24 cellular contexts compared by ENCODE assay signal in genomic region chr7:25012254-25012653, GRCh38. TPM values are rescaled to one million over a fixed set of nuclear protein-coding genes. Genes with fewer than 3 reads are reported as not detected.
DNase-seq lines count a peak whose midpoint lies in the region; ATAC-seq and TF ChIP-seq lines count a peak whose summit lies in the region.
"Had no signal": no experiment of that assay in that cellular context is flagged by ENCODE, and none has a peak within 500 bp of the region (broad histone marks: within the 10 kb centered on the region; RNA-seq: fewer than 3 reads in every experiment).

No MANE protein-coding gene starts in this region.

- H3K27ac ChIP-seq in SJSA1, result peak overlapping the region; percentile 33; the same call in 1 of the 2 replicates
- H3K27ac ChIP-seq in smooth muscle cell (ENCODE audit: low read depth), result peak overlapping the region; percentile 48
- H3K27ac ChIP-seq: A549, BLaER1, HL-60 had no signal

- no peaks in the 10 kb centered on the region for H3K79me2 ChIP-seq in smooth muscle cell (ENCODE audit: low read depth)

- no peak overlapping the region for H3K4me3 ChIP-seq in SJSA1
- H3K4me3 ChIP-seq in smooth muscle cell, result no peak overlapping the region
- H3K4me3 ChIP-seq: A549, BLaER1, GM12878, MG63 had no signal

- H3K27me3 ChIP-seq in SJSA1 (replicated peaks) (no peaks in the 10 kb centered on the region), smooth muscle cell (ENCODE audit: low read depth) (no peaks in the 10 kb centered on the region)
- H3K27me3 ChIP-seq: BLaER1, MG63 had no signal

- ATAC-seq in activated naive CD8-positive, alpha-beta T cell treated with anti-CD3 and anti-CD28 coated beads, Interleukin-2, amount 50 U/mL, for 24 hours, result peak; percentile 72
- peak; percentile 51 for ATAC-seq in esophagus mucosa
- ATAC-seq: A549, GM12878, PC-3 had no signal

- H3K27me3 Mint-ChIP-seq in activated naive CD8-positive, alpha-beta T cell treated with anti-CD3 and anti-CD28 coated beads, Interleukin-2, amount 50 U/mL, for 24 hours, result no peaks in the 10 kb centered on the region
- no peaks in the 10 kb centered on the region for H3K27me3 Mint-ChIP-seq in activated naive CD8-positive, alpha-beta T cell treated with anti-CD3 and anti-CD28 coated beads for 36 hours
- H3K27me3 Mint-ChIP-seq: CD4-positive, alpha-beta memory T cell had no signal

- no peaks in the 10 kb centered on the region for H4K20me1 ChIP-seq in smooth muscle cell (ENCODE audit: low read depth)
- H4K20me1 ChIP-seq: BLaER1 had no signal

- no peak overlapping the region for H3K4me2 ChIP-seq in smooth muscle cell
- H3K4me2 ChIP-seq: A549, BLaER1 had no signal

- H3K4me3 Mint-ChIP-seq in activated naive CD8-positive, alpha-beta T cell treated with anti-CD3 and anti-CD28 coated beads, Interleukin-2, amount 50 U/mL, for 24 hours, result no peak overlapping the region
- no peak overlapping the region for H3K4me3 Mint-ChIP-seq in activated naive CD8-positive, alpha-beta T cell treated with anti-CD3 and anti-CD28 coated beads for 36 hours
- H3K4me3 Mint-ChIP-seq: CD4-positive, alpha-beta memory T cell had no signal

- H3K36me3 ChIP-seq in SJSA1, result no peaks in the 10 kb centered on the region
- H3K36me3 ChIP-seq in smooth muscle cell (ENCODE audit: low read depth), result no peaks in the 10 kb centered on the region
- H3K36me3 ChIP-seq: BLaER1, MG63 had no signal

- peaks cover 3% of the 10 kb centered on the region for H3K4me1 Mint-ChIP-seq in activated naive CD8-positive, alpha-beta T cell treated with anti-CD3 and anti-CD28 coated beads, Interleukin-2, amount 50 U/mL, for 24 hours
- peaks cover 4% of the 10 kb centered on the region for H3K4me1 Mint-ChIP-seq in activated naive CD8-positive, alpha-beta T cell treated with anti-CD3 and anti-CD28 coated beads for 36 hours
- H3K4me1 Mint-ChIP-seq: CD4-positive, alpha-beta memory T cell; IgD-negative memory B cell had no signal

- H3K9ac ChIP-seq in smooth muscle cell (ENCODE audit: low read depth), result no peak overlapping the region
- H3K9ac ChIP-seq: BLaER1 had no signal

- H3K9me3 ChIP-seq in SJSA1 (replicated peaks) (0 out of 2 replicates have a peak, but pooled peaks cover 3% of the 10 kb centered on the region), smooth muscle cell (replicated peaks; ENCODE audit: low read depth) (no peaks in the 10 kb centered on the region)
- H3K9me3 ChIP-seq: A549, MG63 had no signal

- no peak for TF ChIP-seq CTCF in smooth muscle cell (IDR thresholded peaks at IDR 0.05; ENCODE audit: borderline replicate concordance, insufficient read depth, poor library complexity, severe bottlenecking)

- H2AFZ ChIP-seq in smooth muscle cell (ENCODE audit: low read depth), result no peak overlapping the region

- H3F3A ChIP-seq in smooth muscle cell (ENCODE audit: low read depth), result no peaks in the 10 kb centered on the region

- H3K4me1 ChIP-seq in SJSA1 (replicated peaks) (peaks cover 12% of the 10 kb centered on the region), smooth muscle cell (ENCODE audit: low read depth) (no peaks in the 10 kb centered on the region)
- H3K4me1 ChIP-seq: BLaER1 had no signal

- peaks cover 3% of the 10 kb centered on the region for H3K9me3 Mint-ChIP-seq in activated naive CD8-positive, alpha-beta T cell treated with anti-CD3 and anti-CD28 coated beads, Interleukin-2, amount 50 U/mL, for 24 hours
- H3K9me3 Mint-ChIP-seq in activated naive CD8-positive, alpha-beta T cell treated with anti-CD3 and anti-CD28 coated beads for 36 hours, result no peaks in the 10 kb centered on the region

- DNase-seq in activated naive CD8-positive, alpha-beta T cell treated with anti-CD3 and anti-CD28 coated beads, Interleukin-2, amount 50 U/mL, for 24 hours, result no peak
- no peak for DNase-seq in activated naive CD8-positive, alpha-beta T cell treated with anti-CD3 and anti-CD28 coated beads for 36 hours
- DNase-seq in SJSA1 (ENCODE audit: low read depth in 1 of 2, low spot score in 2 of 2) (no peak), smooth muscle cell (lab: John Stamatoyannopoulos, UW; ENCODE audit: unreplicated experiment) (no peak), COR-L47 (lab: John Stamatoyannopoulos, UW) (no peak), NCI-H1092 (lab: John Stamatoyannopoulos, UW) (no peak), cerebellum (ENCODE audit: low spot score) (no peak)
- DNase-seq: Calu3; CD4-positive, alpha-beta memory T cell; Karpas-422; NCI-H1092 treated with DMSO at 0.1 percent for 48 hours; NCI-H146; NCI-H2029 treated with DMSO at 0.1 percent for 48 hours; NCI-H2171; NCI-H526; PC-3; RPMI8226 had no signal

- no peak overlapping the region for H3K27ac Mint-ChIP-seq in activated naive CD8-positive, alpha-beta T cell treated with anti-CD3 and anti-CD28 coated beads, Interleukin-2, amount 50 U/mL, for 24 hours
- H3K27ac Mint-ChIP-seq in activated naive CD8-positive, alpha-beta T cell treated with anti-CD3 and anti-CD28 coated beads for 36 hours, result no peak overlapping the region
- H3K27ac Mint-ChIP-seq: IgD-negative memory B cell had no signal

- no peaks in the 10 kb centered on the region for H3K36me3 Mint-ChIP-seq in activated naive CD8-positive, alpha-beta T cell treated with anti-CD3 and anti-CD28 coated beads, Interleukin-2, amount 50 U/mL, for 24 hours (ENCODE audit: low read depth)
- H3K36me3 Mint-ChIP-seq in activated naive CD8-positive, alpha-beta T cell treated with anti-CD3 and anti-CD28 coated beads for 36 hours, result no peaks in the 10 kb centered on the region
- H3K36me3 Mint-ChIP-seq: CD4-positive, alpha-beta memory T cell; IgD-negative memory B cell had no signal

RNA-seq across cellular contexts. Expression of gene OSBPL3, which starts 32.3 kb away (rescaled TPM):
- 10 to 100 TPM; 40.8 to 44.1 TPM for total RNA-seq in activated naive CD8-positive, alpha-beta T cell treated with anti-CD3 and anti-CD28 coated beads for 36 hours
- 11.3 and 13.6 TPM in 2 replicates for total RNA-seq in SJSA1 (2014; rRNA removed; shearing (Covaris generic))
- 16.1 TPM for total RNA-seq in esophagus mucosa
- 11.9 and 16.3 TPM in 2 replicates for total RNA-seq in smooth muscle cell
- polyA plus RNA-seq in smooth muscle cell, result 6.2 and 8.3 TPM in 2 replicates
- total RNA-seq in cerebellum, result 17.0 TPM
